Comparison of ENCODE assay signal across 2 cellular contexts in genomic region chr2:11182951-11183350, GRCh38.
TF ChIP-seq lines count a peak whose summit lies in the region.

No MANE protein-coding gene starts in this region.

TF ChIP-seq in HepG2, 621 proteins besides CTCF, POLR2A, EP300 and RAD21:
- TF ChIP-seq RBM22 (optimal IDR thresholded peaks at IDR 0.05; ENCODE audit: low read length) = peak; percentile 95
- TF ChIP-seq ZNF407 (CRISPR knock-in tag; IDR thresholded peaks at IDR 0.05; ENCODE audit: not compliant biosample characterization) = no peak

TF ChIP-seq in K562, 482 proteins besides CTCF, POLR2A, EP300 and RAD21:
- TF ChIP-seq NR2C2 (CRISPR knock-in tag; IDR thresholded peaks at IDR 0.05) = no peak
- no peak for TF ChIP-seq NR2C2 (tag; IDR thresholded peaks at IDR 0.05)
- no peak for TF ChIP-seq ZNF124 (CRISPR knock-in tag; IDR thresholded peaks at IDR 0.05)
- TF ChIP-seq BRD4 (IDR thresholded peaks at IDR 0.05) = no peak
- no peak for TF ChIP-seq KDM4B (IDR thresholded peaks at IDR 0.05; ENCODE audit: borderline replicate concordance in 2 of 2, low read depth in 1 of 2)
- no peak for TF ChIP-seq BDP1 (IDR thresholded peaks at IDR 0.05; ENCODE audit: insufficient read depth, insufficient read length)
- TF ChIP-seq HCFC1 (IDR thresholded peaks at IDR 0.05; ENCODE audit: low read depth, low read length) = no peak
- TF ChIP-seq ZNF785 (CRISPR knock-in tag; IDR thresholded peaks at IDR 0.05) = no peak
TF ChIP-seq in K562: peak in this region for 0.
